Comparison of ENCODE assay signal across 11 cellular contexts in genomic region chr16:73572135-73572534, GRCh38.
A peak's percentile ranks its signal among the peaks of the same experiment; 100 is the strongest.
DNase-seq lines count a peak whose midpoint lies in the region; ATAC-seq and TF ChIP-seq lines count a peak whose summit lies in the region.
"Had no signal": no experiment of that assay in that cellular context is flagged by ENCODE, and none has a peak within 500 bp of the region (broad histone marks: within the 10 kb centered on the region; RNA-seq: fewer than 3 reads in every experiment).

No MANE protein-coding gene starts in this region.

- H3K27ac ChIP-seq in H9 (ENCODE audit: insufficient read length, low read depth, low read length), result no peak overlapping the region

- no peak overlapping the region for H2BK5ac ChIP-seq in H9 (ENCODE audit: insufficient read length, low read length)

- peak overlapping the region; percentile 3 for H2AFZ ChIP-seq in H9 (ENCODE audit: low read length)

- no peak overlapping the region for H2BK20ac ChIP-seq in H9 (ENCODE audit: low read depth, low read length, poor library complexity, severe bottlenecking)

- peak overlapping the region; percentile 51; the same call in 1 of the 2 replicates for H3K14ac ChIP-seq in H9 (ENCODE audit: insufficient read depth, low read length)

- no peaks in the 10 kb centered on the region for H3K9me3 ChIP-seq in H9 (ENCODE audit: control insufficient read depth, low read depth, low read length)

- no peaks in the 10 kb centered on the region for H3K27me3 ChIP-seq in H9 (ENCODE audit: insufficient read depth, low read length)

- H3K4me3 Mint-ChIP-seq in H9, result no peak overlapping the region; a peak in 1 of 5 replicates
- H3K4me3 Mint-ChIP-seq in activated T-helper 17 cell treated with anti-CD3 and anti-CD28 coated beads, Interleukin-2, amount 50 U/mL, for 72 hours, result no peak overlapping the region
- H3K4me3 Mint-ChIP-seq: activated CD4-positive, alpha-beta T cell treated with anti-CD3 and anti-CD28 coated beads, Interleukin-2, amount 10 ng/mL, durations not matched to agents 7 days and 5 days had no signal

- peak overlapping the region; percentile 20 for H3K18ac ChIP-seq in H9 (ENCODE audit: insufficient read length, low read depth, low read length)

- TF ChIP-seq CTCF in H9 (conservative IDR thresholded peaks at IDR 0.05), result no peak

- DNase-seq in H9, result no peak
- DNase-seq in RPMI7951 (ENCODE audit: low read depth), result peak; percentile 37
- peak; percentile 59 for DNase-seq in left ventricle myocardium superior
- DNase-seq in renal cortical epithelial cell (ENCODE audit: low read depth), result peak; percentile 1
- DNase-seq in activated naive CD4-positive, alpha-beta T cell treated with anti-CD3 and anti-CD28 coated beads, Interleukin-2, amount 50 U/mL, for 16 hours, result no peak
- DNase-seq: activated CD4-positive, alpha-beta T cell treated with anti-CD3 and anti-CD28 coated beads, Interleukin-2, amount 10 ng/mL, durations not matched to agents 7 days and 5 days; NCI-H226 had no signal

- no peak overlapping the region for H3K23ac ChIP-seq in H9 (ENCODE audit: insufficient read length, low read depth, low read length)

- H2AK5ac ChIP-seq in H9 (ENCODE audit: insufficient read length, low read length), result no peak overlapping the region

- peaks cover 6% of the 10 kb centered on the region for H3K27me3 Mint-ChIP-seq in H9 (ENCODE audit: low read depth)
- H3K27me3 Mint-ChIP-seq in activated T-helper 17 cell treated with anti-CD3 and anti-CD28 coated beads, Interleukin-2, amount 50 U/mL, for 72 hours, result no peaks in the 10 kb centered on the region
- H3K27me3 Mint-ChIP-seq: activated CD4-positive, alpha-beta T cell treated with anti-CD3 and anti-CD28 coated beads, Interleukin-2, amount 10 ng/mL, durations not matched to agents 7 days and 5 days had no signal

- H2BK15ac ChIP-seq in H9 (ENCODE audit: low read depth, low read length), result no peak overlapping the region

- no peaks in the 10 kb centered on the region for H3K79me2 ChIP-seq in H9 (ENCODE audit: insufficient read depth, low read length)

- WGBS in H9 (ENCODE audit: extremely low coverage, insufficient read length, low lambda C conversion rate), result no CpG with 5 or more reads among the region's 4 CpGs

- no peaks in the 10 kb centered on the region for H3K9me3 Mint-ChIP-seq in H9
- no peaks in the 10 kb centered on the region for H3K9me3 Mint-ChIP-seq in activated T-helper 17 cell treated with anti-CD3 and anti-CD28 coated beads, Interleukin-2, amount 50 U/mL, for 72 hours
- H3K9me3 Mint-ChIP-seq: activated CD4-positive, alpha-beta T cell treated with anti-CD3 and anti-CD28 coated beads, Interleukin-2, amount 10 ng/mL, durations not matched to agents 7 days and 5 days had no signal

- H3K23me2 ChIP-seq in H9 (ENCODE audit: insufficient read length, low read depth, low read length, poor library complexity, severe bottlenecking), result no peaks in the 10 kb centered on the region

- no peak overlapping the region for H4K8ac ChIP-seq in H9 (replicated peaks; ENCODE audit: insufficient read length, low read depth, low read length)

- H4K91ac ChIP-seq in H9 (ENCODE audit: insufficient read length, low read depth, low read length), result no peak overlapping the region

- peak overlapping the region in 2 of 3 experiments; percentile 32 to 54; a peak in 2 of 7 replicates for H3K27ac Mint-ChIP-seq in H9
- H3K27ac Mint-ChIP-seq in activated T-helper 17 cell treated with anti-CD3 and anti-CD28 coated beads, Interleukin-2, amount 50 U/mL, for 72 hours, result no peak overlapping the region
- H3K27ac Mint-ChIP-seq: activated CD4-positive, alpha-beta T cell treated with anti-CD3 and anti-CD28 coated beads, Interleukin-2, amount 10 ng/mL, durations not matched to agents 7 days and 5 days had no signal

- no peak overlapping the region for H2BK120ac ChIP-seq in H9 (ENCODE audit: low read depth, low read length, poor library complexity, severe bottlenecking)

- no peaks in the 10 kb centered on the region; a peak in 1 of 7 replicates for H3K36me3 Mint-ChIP-seq in H9 (ENCODE audit: insufficient read depth in 1 of 3, low read depth in 3 of 3)
- no peaks in the 10 kb centered on the region for H3K36me3 Mint-ChIP-seq in activated T-helper 17 cell treated with anti-CD3 and anti-CD28 coated beads, Interleukin-2, amount 50 U/mL, for 72 hours (ENCODE audit: low read depth)

- ATAC-seq in left ventricle myocardium superior (peak; percentile 44), HG03108 (IDR thresholded peaks at IDR 0.05; ENCODE audit: unreplicated experiment) (no peak), GM21786 (IDR thresholded peaks at IDR 0.05; ENCODE audit: unreplicated experiment) (no peak)
- ATAC-seq in activated T-helper 17 cell treated with anti-CD3 and anti-CD28 coated beads, Interleukin-2, amount 50 U/mL, for 72 hours (replicated peaks), result no peak
- ATAC-seq: SK-N-SH treated with all-trans-retinoic acid at 6 μM for 48 hours had no signal

- no peak overlapping the region for H2BK12ac ChIP-seq in H9 (ENCODE audit: insufficient read length, low read depth, low read length)

- 0 out of 2 replicates have a peak, but pooled peaks cover 2% of the 10 kb centered on the region for H3K4me1 ChIP-seq in H9 (ENCODE audit: insufficient read depth, low read length)

- intact Hi-C loops in left ventricle myocardium superior (cut with micrococcal nuclease), result no loop called here

- no peak overlapping the region for H3K56ac ChIP-seq in H9 (ENCODE audit: insufficient read length, low read depth, low read length)

- peaks cover 37 to 40% of the 10 kb centered on the region in 2 experiments for H3K4me1 Mint-ChIP-seq in H9
- no peaks in the 10 kb centered on the region for H3K4me1 Mint-ChIP-seq in activated T-helper 17 cell treated with anti-CD3 and anti-CD28 coated beads, Interleukin-2, amount 50 U/mL, for 72 hours
- H3K4me1 Mint-ChIP-seq: activated CD4-positive, alpha-beta T cell treated with anti-CD3 and anti-CD28 coated beads, Interleukin-2, amount 10 ng/mL, durations not matched to agents 7 days and 5 days had no signal

- H3K79me1 ChIP-seq in H9 (ENCODE audit: insufficient read depth, low read depth, low read length, poor library complexity, severe bottlenecking), result no peaks in the 10 kb centered on the region

- no peak overlapping the region for H3K9ac ChIP-seq in H9 (ENCODE audit: extremely low read depth, insufficient read length, low read length)

- no peak overlapping the region for H3T11ph ChIP-seq in H9 (ENCODE audit: low read length)

- H4K5ac ChIP-seq in H9 (ENCODE audit: insufficient read length, low read depth, low read length), result no peak overlapping the region

- H3K4me2 ChIP-seq in H9 (ENCODE audit: insufficient read depth, insufficient read length, low read length), result no peak overlapping the region

- no peak overlapping the region for H3K4ac ChIP-seq in H9 (ENCODE audit: low read depth, low read length)

- H4K20me1 ChIP-seq in H9 (ENCODE audit: control insufficient read depth, insufficient read depth, insufficient read length), result no peaks in the 10 kb centered on the region

Comparison
In these comparisons a context has a peak if more than half of its experiments do, and no peak if none do; other contexts are left out.
1. DNase-seq: peak in RPMI7951 (single experiment), left ventricle myocardium superior (single experiment) and renal cortical epithelial cell (single experiment); none in H9 (single experiment) and activated naive CD4-positive, alpha-beta T cell treated with anti-CD3 and anti-CD28 coated beads, Interleukin-2, amount 50 U/mL, for 16 hours (single experiment).